ENCODE assay signal across 1 cellular context in the genomic region with DNA sequence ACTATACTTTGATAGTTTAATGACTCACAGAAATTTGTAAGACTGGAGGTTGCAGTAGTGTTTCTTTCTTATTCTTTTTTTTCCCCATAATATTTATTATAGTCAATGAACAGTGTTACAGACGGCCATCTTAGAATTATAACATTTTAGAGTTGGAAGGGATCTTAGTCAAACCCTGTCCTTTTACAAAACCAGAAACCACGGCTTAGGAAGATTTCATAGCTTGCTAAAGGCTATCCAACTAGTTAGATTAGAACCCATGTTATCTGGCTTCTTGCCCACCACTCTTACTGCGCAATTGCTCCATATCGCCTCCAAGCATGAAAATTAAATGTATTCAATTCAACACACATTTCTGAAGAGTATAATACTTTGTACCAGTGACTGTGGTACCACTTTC.
TF ChIP-seq lines count a peak whose summit lies in the region.

No MANE protein-coding gene starts in this region.

TF ChIP-seq in SK-N-SH, 30 proteins besides CTCF, POLR2A, EP300 and RAD21 (continued from another document):
- TF ChIP-seq, protein P1, sequence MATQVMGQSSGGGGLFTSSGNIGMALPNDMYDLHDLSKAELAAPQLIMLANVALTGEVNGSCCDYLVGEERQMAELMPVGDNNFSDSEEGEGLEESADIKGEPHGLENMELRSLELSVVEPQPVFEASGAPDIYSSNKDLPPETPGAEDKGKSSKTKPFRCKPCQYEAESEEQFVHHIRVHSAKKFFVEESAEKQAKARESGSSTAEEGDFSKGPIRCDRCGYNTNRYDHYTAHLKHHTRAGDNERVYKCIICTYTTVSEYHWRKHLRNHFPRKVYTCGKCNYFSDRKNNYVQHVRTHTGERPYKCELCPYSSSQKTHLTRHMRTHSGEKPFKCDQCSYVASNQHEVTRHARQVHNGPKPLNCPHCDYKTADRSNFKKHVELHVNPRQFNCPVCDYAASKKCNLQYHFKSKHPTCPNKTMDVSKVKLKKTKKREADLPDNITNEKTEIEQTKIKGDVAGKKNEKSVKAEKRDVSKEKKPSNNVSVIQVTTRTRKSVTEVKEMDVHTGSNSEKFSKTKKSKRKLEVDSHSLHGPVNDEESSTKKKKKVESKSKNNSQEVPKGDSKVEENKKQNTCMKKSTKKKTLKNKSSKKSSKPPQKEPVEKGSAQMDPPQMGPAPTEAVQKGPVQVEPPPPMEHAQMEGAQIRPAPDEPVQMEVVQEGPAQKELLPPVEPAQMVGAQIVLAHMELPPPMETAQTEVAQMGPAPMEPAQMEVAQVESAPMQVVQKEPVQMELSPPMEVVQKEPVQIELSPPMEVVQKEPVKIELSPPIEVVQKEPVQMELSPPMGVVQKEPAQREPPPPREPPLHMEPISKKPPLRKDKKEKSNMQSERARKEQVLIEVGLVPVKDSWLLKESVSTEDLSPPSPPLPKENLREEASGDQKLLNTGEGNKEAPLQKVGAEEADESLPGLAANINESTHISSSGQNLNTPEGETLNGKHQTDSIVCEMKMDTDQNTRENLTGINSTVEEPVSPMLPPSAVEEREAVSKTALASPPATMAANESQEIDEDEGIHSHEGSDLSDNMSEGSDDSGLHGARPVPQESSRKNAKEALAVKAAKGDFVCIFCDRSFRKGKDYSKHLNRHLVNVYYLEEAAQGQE (IDR thresholded peaks at IDR 0.05; ENCODE audit: low read depth, low read length) = no peak
- no peak for TF ChIP-seq FOXM1 (IDR thresholded peaks at IDR 0.05; ENCODE audit: low read depth)
- TF ChIP-seq, protein P2, sequence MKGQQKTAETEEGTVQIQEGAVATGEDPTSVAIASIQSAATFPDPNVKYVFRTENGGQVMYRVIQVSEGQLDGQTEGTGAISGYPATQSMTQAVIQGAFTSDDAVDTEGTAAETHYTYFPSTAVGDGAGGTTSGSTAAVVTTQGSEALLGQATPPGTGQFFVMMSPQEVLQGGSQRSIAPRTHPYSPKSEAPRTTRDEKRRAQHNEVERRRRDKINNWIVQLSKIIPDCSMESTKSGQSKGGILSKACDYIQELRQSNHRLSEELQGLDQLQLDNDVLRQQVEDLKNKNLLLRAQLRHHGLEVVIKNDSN (IDR thresholded peaks at IDR 0.05; ENCODE audit: borderline replicate concordance, low read depth) = no peak
- TF ChIP-seq FOSL2 (IDR thresholded peaks at IDR 0.05; ENCODE audit: borderline replicate concordance, low read depth) = no peak
- no peak for TF ChIP-seq NRF1 (IDR thresholded peaks at IDR 0.05; ENCODE audit: low read depth, low read length)
- TF ChIP-seq NFIC (IDR thresholded peaks at IDR 0.05; ENCODE audit: borderline replicate concordance) = no peak
- no peak for TF ChIP-seq TCF12 (IDR thresholded peaks at IDR 0.05)
- TF ChIP-seq MEF2A (IDR thresholded peaks at IDR 0.05; ENCODE audit: borderline replicate concordance, low read depth) = no peak
- TF ChIP-seq MXI1 (IDR thresholded peaks at IDR 0.05; ENCODE audit: low read depth, low read length) = no peak
- no peak for TF ChIP-seq RXRA (IDR thresholded peaks at IDR 0.05; ENCODE audit: borderline replicate concordance, low read depth)
- no peak for TF ChIP-seq TEAD4 (IDR thresholded peaks at IDR 0.05; ENCODE audit: borderline replicate concordance, insufficient read depth)
